In genomic region chr5:54741711-54742110, GRCh38 we compare ENCODE assay signal across 16 cellular contexts.
"Had no signal": no experiment of that assay in that cellular context is flagged by ENCODE, and none has a peak within 500 bp of the region (broad histone marks: within the 10 kb centered on the region; RNA-seq: fewer than 3 reads in every experiment).

No MANE protein-coding gene starts in this region.

- H3K4me1 ChIP-seq: breast epithelium had no signal

- H3K9me3 Mint-ChIP-seq: activated naive CD4-positive, alpha-beta T cell treated with anti-CD3 and anti-CD28 coated beads, Interleukin-2, amount 50 U/mL, for 24 hours; stimulated activated memory B cell treated with anti-CD40 and anti-IgM and Interleukin-4, amounts not matched to agents 10 μg/mL and 1 μg/mL and 100 μg/mL, for 72 hours had no signal

- DNase-seq: activated CD4-positive, alpha-beta T cell treated with anti-CD3 and anti-CD28 coated beads, Interleukin-2, amount 50 U/mL, for 1 hour; activated gamma-delta T cell; left ventricle myocardium inferior; naive B cell; right lobe of liver; small intestine; stimulated activated CD4-positive, alpha-beta T cell treated with anti-CD3 and anti-CD28 coated beads, Interleukin-4, amount 100 ng/mL, for 1 hour; upper lobe of right lung had no signal

- H3K4me3 ChIP-seq: ascending aorta, breast epithelium, coronary artery, left ventricle myocardium inferior, mucosa of descending colon, neural progenitor cell, right lobe of liver, thoracic aorta, upper lobe of right lung had no signal

- H3K36me3 Mint-ChIP-seq: activated naive CD4-positive, alpha-beta T cell treated with anti-CD3 and anti-CD28 coated beads, Interleukin-2, amount 50 U/mL, for 24 hours; naive B cell; neural progenitor cell; stimulated activated memory B cell treated with anti-CD40 and anti-IgM and Interleukin-4, amounts not matched to agents 10 μg/mL and 1 μg/mL and 100 μg/mL, for 72 hours had no signal

- ATAC-seq: stimulated activated memory B cell treated with anti-CD40 and anti-IgM and Interleukin-4, amounts not matched to agents 10 μg/mL and 1 μg/mL and 100 μg/mL, for 72 hours; upper lobe of right lung had no signal

- H3K27me3 Mint-ChIP-seq: naive B cell had no signal

- H3K36me3 ChIP-seq: ascending aorta, breast epithelium, left ventricle myocardium inferior, neural progenitor cell, right lobe of liver, thoracic aorta, upper lobe of right lung had no signal

- H3K27ac Mint-ChIP-seq: activated naive CD4-positive, alpha-beta T cell treated with anti-CD3 and anti-CD28 coated beads, Interleukin-2, amount 50 U/mL, for 24 hours; naive B cell; neural progenitor cell had no signal

- H3K27me3 ChIP-seq: ascending aorta, breast epithelium, neural progenitor cell, right lobe of liver, upper lobe of right lung had no signal

- H3K4me2 ChIP-seq: neural progenitor cell had no signal

- H3K9me3 ChIP-seq: ascending aorta, breast epithelium, left ventricle myocardium inferior, mucosa of descending colon, right lobe of liver, thoracic aorta, upper lobe of right lung had no signal

- H3K4me3 Mint-ChIP-seq: activated naive CD4-positive, alpha-beta T cell treated with anti-CD3 and anti-CD28 coated beads, Interleukin-2, amount 50 U/mL, for 24 hours; naive B cell; neural progenitor cell; stimulated activated memory B cell treated with anti-CD40 and anti-IgM and Interleukin-4, amounts not matched to agents 10 μg/mL and 1 μg/mL and 100 μg/mL, for 72 hours had no signal

- H3K27ac ChIP-seq: ascending aorta, breast epithelium, coronary artery, left ventricle myocardium inferior, neural progenitor cell, right lobe of liver, thoracic aorta, upper lobe of right lung had no signal

- H3K9ac ChIP-seq: neural progenitor cell had no signal
